1 cellular context compared by ENCODE assay signal in the genomic region with DNA sequence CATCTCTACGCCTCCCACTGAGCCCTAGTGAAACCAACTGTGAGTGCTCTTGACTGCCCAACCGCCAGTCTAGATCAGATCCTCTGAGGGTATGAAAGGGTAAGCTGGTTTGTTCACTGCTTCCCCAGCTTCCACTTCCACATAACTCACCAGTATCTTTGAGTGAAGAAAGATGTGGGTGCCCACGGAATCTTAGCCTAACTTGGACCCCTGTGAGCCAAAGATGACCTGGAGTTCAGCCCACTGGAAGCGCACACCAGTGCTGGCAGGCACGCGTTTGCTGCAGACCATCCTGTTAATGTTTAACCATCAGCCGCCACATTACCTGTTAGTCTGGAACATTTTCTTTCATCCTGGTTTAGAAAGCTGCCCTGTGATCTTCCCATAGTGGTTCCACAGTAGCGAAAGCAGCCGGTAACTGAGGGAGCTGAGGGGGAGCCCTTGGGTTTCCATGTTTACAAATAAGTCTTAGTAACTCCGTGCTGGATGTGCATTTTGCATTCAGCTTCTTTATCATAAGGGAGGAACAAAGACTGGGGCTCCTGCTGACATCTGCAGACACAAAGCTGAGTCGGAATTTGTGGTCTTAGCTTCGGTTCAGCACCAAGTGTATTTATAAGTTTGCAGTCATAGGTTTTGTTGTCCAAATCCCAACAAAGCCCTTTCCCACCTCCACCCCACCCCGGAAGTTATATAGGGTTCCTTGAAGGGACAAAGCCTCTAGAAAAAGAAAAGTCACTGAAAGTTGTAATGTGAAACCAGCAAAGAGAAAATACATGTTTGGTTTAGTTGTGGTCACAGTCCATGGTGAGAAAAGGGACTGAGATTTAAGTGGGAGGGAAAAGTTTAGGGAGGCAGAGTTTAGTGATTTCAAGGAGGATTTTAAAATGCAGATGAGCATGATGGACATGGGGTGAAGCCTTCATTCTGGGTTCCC.
TF ChIP-seq lines count a peak whose summit lies in the region.

No MANE protein-coding gene starts in this region.

TF ChIP-seq in HepG2, 621 proteins besides CTCF, POLR2A, EP300 and RAD21 (continued from another document and continues in another):
- TF ChIP-seq AKAP8 (CRISPR knock-in tag; IDR thresholded peaks at IDR 0.05) = no peak
- no peak for TF ChIP-seq RBM39 (IDR thresholded peaks at IDR 0.05; ENCODE audit: low read depth, low read length, poor library complexity, severe bottlenecking)
- TF ChIP-seq, protein P1, sequence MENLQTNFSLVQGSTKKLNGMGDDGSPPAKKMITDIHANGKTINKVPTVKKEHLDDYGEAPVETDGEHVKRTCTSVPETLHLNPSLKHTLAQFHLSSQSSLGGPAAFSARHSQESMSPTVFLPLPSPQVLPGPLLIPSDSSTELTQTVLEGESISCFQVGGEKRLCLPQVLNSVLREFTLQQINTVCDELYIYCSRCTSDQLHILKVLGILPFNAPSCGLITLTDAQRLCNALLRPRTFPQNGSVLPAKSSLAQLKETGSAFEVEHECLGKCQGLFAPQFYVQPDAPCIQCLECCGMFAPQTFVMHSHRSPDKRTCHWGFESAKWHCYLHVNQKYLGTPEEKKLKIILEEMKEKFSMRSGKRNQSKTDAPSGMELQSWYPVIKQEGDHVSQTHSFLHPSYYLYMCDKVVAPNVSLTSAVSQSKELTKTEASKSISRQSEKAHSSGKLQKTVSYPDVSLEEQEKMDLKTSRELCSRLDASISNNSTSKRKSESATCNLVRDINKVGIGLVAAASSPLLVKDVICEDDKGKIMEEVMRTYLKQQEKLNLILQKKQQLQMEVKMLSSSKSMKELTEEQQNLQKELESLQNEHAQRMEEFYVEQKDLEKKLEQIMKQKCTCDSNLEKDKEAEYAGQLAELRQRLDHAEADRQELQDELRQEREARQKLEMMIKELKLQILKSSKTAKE (CRISPR knock-in tag; IDR thresholded peaks at IDR 0.05; ENCODE audit: borderline replicate concordance) = peak; percentile 87; the same call in 1 of the 2 replicates
- TF ChIP-seq HOXA5 (CRISPR knock-in tag; IDR thresholded peaks at IDR 0.05) = peak; percentile 75; the same call in 1 of the 2 replicates
- TF ChIP-seq, protein P2, sequence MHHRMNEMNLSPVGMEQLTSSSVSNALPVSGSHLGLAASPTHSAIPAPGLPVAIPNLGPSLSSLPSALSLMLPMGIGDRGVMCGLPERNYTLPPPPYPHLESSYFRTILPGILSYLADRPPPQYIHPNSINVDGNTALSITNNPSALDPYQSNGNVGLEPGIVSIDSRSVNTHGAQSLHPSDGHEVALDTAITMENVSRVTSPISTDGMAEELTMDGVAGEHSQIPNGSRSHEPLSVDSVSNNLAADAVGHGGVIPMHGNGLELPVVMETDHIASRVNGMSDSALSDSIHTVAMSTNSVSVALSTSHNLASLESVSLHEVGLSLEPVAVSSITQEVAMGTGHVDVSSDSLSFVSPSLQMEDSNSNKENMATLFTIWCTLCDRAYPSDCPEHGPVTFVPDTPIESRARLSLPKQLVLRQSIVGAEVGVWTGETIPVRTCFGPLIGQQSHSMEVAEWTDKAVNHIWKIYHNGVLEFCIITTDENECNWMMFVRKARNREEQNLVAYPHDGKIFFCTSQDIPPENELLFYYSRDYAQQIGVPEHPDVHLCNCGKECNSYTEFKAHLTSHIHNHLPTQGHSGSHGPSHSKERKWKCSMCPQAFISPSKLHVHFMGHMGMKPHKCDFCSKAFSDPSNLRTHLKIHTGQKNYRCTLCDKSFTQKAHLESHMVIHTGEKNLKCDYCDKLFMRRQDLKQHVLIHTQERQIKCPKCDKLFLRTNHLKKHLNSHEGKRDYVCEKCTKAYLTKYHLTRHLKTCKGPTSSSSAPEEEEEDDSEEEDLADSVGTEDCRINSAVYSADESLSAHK (CRISPR knock-in tag; IDR thresholded peaks at IDR 0.05; ENCODE audit: borderline replicate concordance) = no peak
- no peak for TF ChIP-seq RNF2 (conservative IDR thresholded peaks at IDR 0.05; ENCODE audit: low read depth)
- TF ChIP-seq GATA4 (IDR thresholded peaks at IDR 0.05; ENCODE audit: borderline replicate concordance, low read depth) = no peak
- no peak for TF ChIP-seq ETV6 (CRISPR knock-in tag; conservative IDR thresholded peaks at IDR 0.05)
- no peak for TF ChIP-seq IKZF1 (IDR thresholded peaks at IDR 0.05)
- no peak for TF ChIP-seq MTA1 (CRISPR knock-in tag; IDR thresholded peaks at IDR 0.05; ENCODE audit: borderline replicate concordance)
- no peak for TF ChIP-seq ZNF296 (CRISPR knock-in tag; conservative IDR thresholded peaks at IDR 0.05)
- no peak for TF ChIP-seq HIVEP1 (CRISPR knock-in tag; IDR thresholded peaks at IDR 0.05)
- TF ChIP-seq GFI1 (CRISPR knock-in tag; IDR thresholded peaks at IDR 0.05; ENCODE audit: borderline replicate concordance) = peak; percentile 75
- TF ChIP-seq, protein P3, sequence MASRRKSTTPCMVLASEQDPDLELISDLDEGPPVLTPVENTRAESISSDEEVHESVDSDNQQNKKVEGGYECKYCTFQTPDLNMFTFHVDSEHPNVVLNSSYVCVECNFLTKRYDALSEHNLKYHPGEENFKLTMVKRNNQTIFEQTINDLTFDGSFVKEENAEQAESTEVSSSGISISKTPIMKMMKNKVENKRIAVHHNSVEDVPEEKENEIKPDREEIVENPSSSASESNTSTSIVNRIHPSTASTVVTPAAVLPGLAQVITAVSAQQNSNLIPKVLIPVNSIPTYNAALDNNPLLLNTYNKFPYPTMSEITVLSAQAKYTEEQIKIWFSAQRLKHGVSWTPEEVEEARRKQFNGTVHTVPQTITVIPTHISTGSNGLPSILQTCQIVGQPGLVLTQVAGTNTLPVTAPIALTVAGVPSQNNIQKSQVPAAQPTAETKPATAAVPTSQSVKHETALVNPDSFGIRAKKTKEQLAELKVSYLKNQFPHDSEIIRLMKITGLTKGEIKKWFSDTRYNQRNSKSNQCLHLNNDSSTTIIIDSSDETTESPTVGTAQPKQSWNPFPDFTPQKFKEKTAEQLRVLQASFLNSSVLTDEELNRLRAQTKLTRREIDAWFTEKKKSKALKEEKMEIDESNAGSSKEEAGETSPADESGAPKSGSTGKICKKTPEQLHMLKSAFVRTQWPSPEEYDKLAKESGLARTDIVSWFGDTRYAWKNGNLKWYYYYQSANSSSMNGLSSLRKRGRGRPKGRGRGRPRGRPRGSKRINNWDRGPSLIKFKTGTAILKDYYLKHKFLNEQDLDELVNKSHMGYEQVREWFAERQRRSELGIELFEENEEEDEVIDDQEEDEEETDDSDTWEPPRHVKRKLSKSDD (CRISPR knock-in tag; IDR thresholded peaks at IDR 0.05; ENCODE audit: low read depth) = 0 out of 2 replicates have a peak, but pooled peaks have one; percentile 30
- peak; percentile 77; the same call in 1 of the 2 replicates for TF ChIP-seq SNAPC2 (CRISPR knock-in tag; IDR thresholded peaks at IDR 0.05)
- peak; percentile 67; the same call in 1 of the 2 replicates for TF ChIP-seq HOXD1 (CRISPR knock-in tag; IDR thresholded peaks at IDR 0.05)
- no peak for TF ChIP-seq ZNF879 (CRISPR knock-in tag; IDR thresholded peaks at IDR 0.05)
- TF ChIP-seq ZBTB8A (CRISPR knock-in tag; IDR thresholded peaks at IDR 0.05; ENCODE audit: borderline replicate concordance, low read depth) = no peak
- TF ChIP-seq, protein P4, sequence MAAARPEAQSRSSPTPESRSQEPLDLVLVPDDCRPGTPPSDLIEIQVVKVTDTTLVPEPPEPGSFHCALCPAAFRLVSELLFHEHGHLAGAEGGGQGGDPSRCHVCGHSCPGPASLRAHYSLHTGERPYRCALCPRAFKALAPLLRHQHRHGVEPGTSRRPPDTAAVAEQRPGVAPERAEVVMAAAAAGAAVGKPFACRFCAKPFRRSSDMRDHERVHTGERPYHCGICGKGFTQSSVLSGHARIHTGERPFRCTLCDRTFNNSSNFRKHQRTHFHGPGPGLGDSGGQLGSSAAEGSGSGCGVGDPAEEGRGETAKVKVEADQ (CRISPR knock-in tag; IDR thresholded peaks at IDR 0.05; ENCODE audit: borderline replicate concordance) = no peak
- no peak for TF ChIP-seq HNRNPK (IDR thresholded peaks at IDR 0.05; ENCODE audit: low read depth, low read length, poor library complexity, severe bottlenecking)
- TF ChIP-seq, protein P5, sequence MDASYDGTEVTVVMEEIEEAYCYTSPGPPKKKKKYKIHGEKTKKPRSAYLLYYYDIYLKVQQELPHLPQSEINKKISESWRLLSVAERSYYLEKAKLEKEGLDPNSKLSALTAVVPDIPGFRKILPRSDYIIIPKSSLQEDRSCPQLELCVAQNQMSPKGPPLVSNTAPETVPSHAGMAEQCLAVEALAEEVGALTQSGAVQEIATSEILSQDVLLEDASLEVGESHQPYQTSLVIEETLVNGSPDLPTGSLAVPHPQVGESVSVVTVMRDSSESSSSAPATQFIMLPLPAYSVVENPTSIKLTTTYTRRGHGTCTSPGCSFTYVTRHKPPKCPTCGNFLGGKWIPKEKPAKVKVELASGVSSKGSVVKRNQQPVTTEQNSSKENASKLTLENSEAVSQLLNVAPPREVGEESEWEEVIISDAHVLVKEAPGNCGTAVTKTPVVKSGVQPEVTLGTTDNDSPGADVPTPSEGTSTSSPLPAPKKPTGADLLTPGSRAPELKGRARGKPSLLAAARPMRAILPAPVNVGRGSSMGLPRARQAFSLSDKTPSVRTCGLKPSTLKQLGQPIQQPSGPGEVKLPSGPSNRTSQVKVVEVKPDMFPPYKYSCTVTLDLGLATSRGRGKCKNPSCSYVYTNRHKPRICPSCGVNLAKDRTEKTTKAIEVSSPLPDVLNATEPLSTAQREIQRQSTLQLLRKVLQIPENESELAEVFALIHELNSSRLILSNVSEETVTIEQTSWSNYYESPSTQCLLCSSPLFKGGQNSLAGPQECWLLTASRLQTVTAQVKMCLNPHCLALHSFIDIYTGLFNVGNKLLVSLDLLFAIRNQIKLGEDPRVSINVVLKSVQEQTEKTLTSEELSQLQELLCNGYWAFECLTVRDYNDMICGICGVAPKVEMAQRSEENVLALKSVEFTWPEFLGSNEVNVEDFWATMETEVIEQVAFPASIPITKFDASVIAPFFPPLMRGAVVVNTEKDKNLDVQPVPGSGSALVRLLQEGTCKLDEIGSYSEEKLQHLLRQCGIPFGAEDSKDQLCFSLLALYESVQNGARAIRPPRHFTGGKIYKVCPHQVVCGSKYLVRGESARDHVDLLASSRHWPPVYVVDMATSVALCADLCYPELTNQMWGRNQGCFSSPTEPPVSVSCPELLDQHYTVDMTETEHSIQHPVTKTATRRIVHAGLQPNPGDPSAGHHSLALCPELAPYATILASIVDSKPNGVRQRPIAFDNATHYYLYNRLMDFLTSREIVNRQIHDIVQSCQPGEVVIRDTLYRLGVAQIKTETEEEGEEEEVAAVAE (CRISPR knock-in tag; IDR thresholded peaks at IDR 0.05; ENCODE audit: borderline replicate concordance) = no peak
- no peak for TF ChIP-seq BRD4 (CRISPR knock-in tag; IDR thresholded peaks at IDR 0.05)
- TF ChIP-seq SALL2 (CRISPR knock-in tag; IDR thresholded peaks at IDR 0.05) = no peak
- TF ChIP-seq ZNF615 (CRISPR knock-in tag; IDR thresholded peaks at IDR 0.05; ENCODE audit: borderline replicate concordance) = no peak
- no peak for TF ChIP-seq EHMT2 (IDR thresholded peaks at IDR 0.05; ENCODE audit: borderline replicate concordance, low read depth, low read length)
- peak; percentile 85 for TF ChIP-seq GATAD2A (CRISPR knock-in tag; IDR thresholded peaks at IDR 0.05)
- TF ChIP-seq, protein P6, sequence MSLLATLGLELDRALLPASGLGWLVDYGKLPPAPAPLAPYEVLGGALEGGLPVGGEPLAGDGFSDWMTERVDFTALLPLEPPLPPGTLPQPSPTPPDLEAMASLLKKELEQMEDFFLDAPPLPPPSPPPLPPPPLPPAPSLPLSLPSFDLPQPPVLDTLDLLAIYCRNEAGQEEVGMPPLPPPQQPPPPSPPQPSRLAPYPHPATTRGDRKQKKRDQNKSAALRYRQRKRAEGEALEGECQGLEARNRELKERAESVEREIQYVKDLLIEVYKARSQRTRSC (CRISPR knock-in tag; IDR thresholded peaks at IDR 0.05; ENCODE audit: low read depth) = no peak
- TF ChIP-seq DNMT1 (CRISPR knock-in tag; IDR thresholded peaks at IDR 0.05) = no peak
- no peak for TF ChIP-seq NFIB (CRISPR knock-in tag; IDR thresholded peaks at IDR 0.05; ENCODE audit: borderline replicate concordance)
- TF ChIP-seq TOPORS (CRISPR knock-in tag; IDR thresholded peaks at IDR 0.05) = no peak; the same call in 1 of the 2 replicates
- TF ChIP-seq, protein P7, sequence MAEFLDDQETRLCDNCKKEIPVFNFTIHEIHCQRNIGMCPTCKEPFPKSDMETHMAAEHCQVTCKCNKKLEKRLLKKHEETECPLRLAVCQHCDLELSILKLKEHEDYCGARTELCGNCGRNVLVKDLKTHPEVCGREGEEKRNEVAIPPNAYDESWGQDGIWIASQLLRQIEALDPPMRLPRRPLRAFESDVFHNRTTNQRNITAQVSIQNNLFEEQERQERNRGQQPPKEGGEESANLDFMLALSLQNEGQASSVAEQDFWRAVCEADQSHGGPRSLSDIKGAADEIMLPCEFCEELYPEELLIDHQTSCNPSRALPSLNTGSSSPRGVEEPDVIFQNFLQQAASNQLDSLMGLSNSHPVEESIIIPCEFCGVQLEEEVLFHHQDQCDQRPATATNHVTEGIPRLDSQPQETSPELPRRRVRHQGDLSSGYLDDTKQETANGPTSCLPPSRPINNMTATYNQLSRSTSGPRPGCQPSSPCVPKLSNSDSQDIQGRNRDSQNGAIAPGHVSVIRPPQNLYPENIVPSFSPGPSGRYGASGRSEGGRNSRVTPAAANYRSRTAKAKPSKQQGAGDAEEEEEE (CRISPR knock-in tag; IDR thresholded peaks at IDR 0.05; ENCODE audit: borderline replicate concordance) = no peak
- TF ChIP-seq HCFC1 (IDR thresholded peaks at IDR 0.05; ENCODE audit: low read depth, low read length) = no peak
- no peak for TF ChIP-seq ZNF720 (CRISPR knock-in tag; IDR thresholded peaks at IDR 0.05)
- TF ChIP-seq, protein P8, sequence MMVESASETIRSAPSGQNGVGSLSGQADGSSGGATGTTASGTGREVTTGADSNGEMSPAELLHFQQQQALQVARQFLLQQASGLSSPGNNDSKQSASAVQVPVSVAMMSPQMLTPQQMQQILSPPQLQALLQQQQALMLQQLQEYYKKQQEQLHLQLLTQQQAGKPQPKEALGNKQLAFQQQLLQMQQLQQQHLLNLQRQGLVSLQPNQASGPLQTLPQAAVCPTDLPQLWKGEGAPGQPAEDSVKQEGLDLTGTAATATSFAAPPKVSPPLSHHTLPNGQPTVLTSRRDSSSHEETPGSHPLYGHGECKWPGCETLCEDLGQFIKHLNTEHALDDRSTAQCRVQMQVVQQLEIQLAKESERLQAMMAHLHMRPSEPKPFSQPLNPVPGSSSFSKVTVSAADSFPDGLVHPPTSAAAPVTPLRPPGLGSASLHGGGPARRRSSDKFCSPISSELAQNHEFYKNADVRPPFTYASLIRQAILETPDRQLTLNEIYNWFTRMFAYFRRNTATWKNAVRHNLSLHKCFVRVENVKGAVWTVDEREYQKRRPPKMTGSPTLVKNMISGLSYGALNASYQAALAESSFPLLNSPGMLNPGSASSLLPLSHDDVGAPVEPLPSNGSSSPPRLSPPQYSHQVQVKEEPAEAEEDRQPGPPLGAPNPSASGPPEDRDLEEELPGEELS (CRISPR knock-in tag; IDR thresholded peaks at IDR 0.05) = peak; percentile 93
- no peak for TF ChIP-seq NFYC (CRISPR knock-in tag; IDR thresholded peaks at IDR 0.05)
- TF ChIP-seq DR1 (CRISPR knock-in tag; IDR thresholded peaks at IDR 0.05) = peak; percentile 37; the same call in 1 of the 2 replicates
- TF ChIP-seq SMAD9 (CRISPR knock-in tag; IDR thresholded peaks at IDR 0.05) = no peak
- no peak for TF ChIP-seq ZNF556 (CRISPR knock-in tag; IDR thresholded peaks at IDR 0.05; ENCODE audit: borderline replicate concordance)
- 0 out of 2 replicates have a peak, but pooled peaks have one; percentile 42 for TF ChIP-seq ZNF629 (CRISPR knock-in tag; conservative IDR thresholded peaks at IDR 0.05)
- TF ChIP-seq MED13 (CRISPR knock-in tag; IDR thresholded peaks at IDR 0.05) = 0 out of 2 replicates have a peak, but pooled peaks have one; percentile 54
- TF ChIP-seq JUNB (CRISPR knock-in tag; IDR thresholded peaks at IDR 0.05; ENCODE audit: borderline replicate concordance) = no peak
- TF ChIP-seq ZNF232 (CRISPR knock-in tag; IDR thresholded peaks at IDR 0.05; ENCODE audit: borderline replicate concordance) = 0 out of 2 replicates have a peak, but pooled peaks have one; percentile 59
- TF ChIP-seq SP140L (CRISPR knock-in tag; IDR thresholded peaks at IDR 0.05; ENCODE audit: borderline replicate concordance) = no peak
- no peak for TF ChIP-seq ZNF367 (CRISPR knock-in tag; IDR thresholded peaks at IDR 0.05; ENCODE audit: borderline replicate concordance)
